ENCODE assay signal across 14 cellular contexts in genomic region chr2:24831736-24832421, GRCh38. TPM values are rescaled to one million over a fixed set of nuclear protein-coding genes. Genes with fewer than 3 reads are reported as not detected.
DNase-seq lines count a peak whose midpoint lies in the region; ATAC-seq, FAIRE-seq and TF ChIP-seq lines count a peak whose summit lies in the region.
"Had no signal": no experiment of that assay in that cellular context is flagged by ENCODE, and none has a peak within 500 bp of the region (broad histone marks: within the 10 kb centered on the region; RNA-seq: fewer than 3 reads in every experiment).

No MANE protein-coding gene starts in this region.

- in situ Hi-C loops in K562 (cut with MboI), result no loop called here

- H4K20me1 ChIP-seq in K562 (replicated peaks; ENCODE audit: control insufficient read depth, insufficient read depth, low read length), result no peaks in the 10 kb centered on the region

- H3K27me3 ChIP-seq in K562 (ENCODE audit: control insufficient read depth in 2 of 2, insufficient read depth in 2 of 2, low read length in 2 of 2), result no peaks in the 10 kb centered on the region
- no peaks in the 10 kb centered on the region for H3K27me3 ChIP-seq in layer of hippocampus (ENCODE audit: control insufficient read depth, insufficient read depth, low read length)
- no peaks in the 10 kb centered on the region for H3K27me3 ChIP-seq in CD8-positive, alpha-beta memory T cell (ENCODE audit: insufficient read depth, low read length, poor library complexity, severe bottlenecking)

- H3K9ac ChIP-seq in K562 (ENCODE audit: insufficient read depth in 1 of 2, low read depth in 2 of 2, low read length in 2 of 2), result no peak overlapping the region

- intact Hi-C loops in K562 (cut with micrococcal nuclease) (no loop called here), sciatic nerve (cut with DNase I) (no loop called here)

- H3K9me1 ChIP-seq in K562 (ENCODE audit: control insufficient read depth, insufficient read depth, low read length), result no peaks in the 10 kb centered on the region

- TF ChIP-seq CTCF in K562 (IDR thresholded peaks at IDR 0.05 in 2 of 3, conservative IDR thresholded peaks at IDR 0.05 in 1 of 3; ENCODE audit: insufficient read depth in 2 of 3, low read depth in 1 of 3, low read length in 3 of 3), result no peak

- BruUV-seq in K562 (replicated peaks; lab: Mats Ljungman, UMichigan), result no TSS peak

- no peak for FAIRE-seq in K562 (lab: Jason Lieb, UNC)

- H3K4me3 ChIP-seq in K562, result no peak overlapping the region
- no peak overlapping the region for H3K4me3 ChIP-seq in CD8-positive, alpha-beta memory T cell (ENCODE audit: low read length)

- H3K27ac ChIP-seq in K562 (ENCODE audit: extremely low read depth, low read depth, low read length), result no peak overlapping the region
- peak overlapping the region; percentile 81 for H3K27ac ChIP-seq in layer of hippocampus (ENCODE audit: low read depth, low read length)
- H3K27ac ChIP-seq in CD8-positive, alpha-beta memory T cell (ENCODE audit: low read depth, low read length), result no peak overlapping the region
- H3K27ac ChIP-seq: 22Rv1, HL-60 had no signal

- peaks cover 8 to 10% (median 10%) of the 10 kb centered on the region in 3 donors for H3K4me1 Mint-ChIP-seq in CD8-positive, alpha-beta memory T cell

- ATAC-seq in K562, result no peak
- ATAC-seq in sciatic nerve, result peak; percentile 33
- no peak for ATAC-seq in GM18909 (IDR thresholded peaks at IDR 0.05; ENCODE audit: poor library complexity, unreplicated experiment)
- ATAC-seq in GM18502 (IDR thresholded peaks at IDR 0.05; ENCODE audit: poor library complexity, unreplicated experiment), result no peak

- no peak for TF ChIP-seq EP300 in K562 (IDR thresholded peaks at IDR 0.05; ENCODE audit: low read length)

- H3K4me1 ChIP-seq in K562 (replicated peaks in 1 of 2; ENCODE audit: control insufficient read depth in 2 of 2, insufficient read depth in 2 of 2, low read length in 2 of 2), result peaks cover 0 to 5% of the 10 kb centered on the region in 2 experiments; a peak in 2 of 5 replicates
- no peaks in the 10 kb centered on the region for H3K4me1 ChIP-seq in CD8-positive, alpha-beta memory T cell (ENCODE audit: insufficient read depth, low read length)

- TF ChIP-seq POLR2A in K562 (conservative IDR thresholded peaks at IDR 0.05), result no peak

- DNase-seq in DMS53 (lab: John Stamatoyannopoulos, UW) (peak; percentile 9), DMS53 treated with DMSO at 0.1 percent for 48 hours (lab: John Stamatoyannopoulos, UW; ENCODE audit: unreplicated experiment) (no peak), K562 (ENCODE audit: extremely low read depth in 1 of 4, low spot score in 3 of 4) (no peak), sciatic nerve (ENCODE audit: low spot score) (peak; percentile 58)
- no peak for DNase-seq in CD8-positive, alpha-beta memory T cell
- DNase-seq: activated CD4-positive, alpha-beta T cell treated with anti-CD3 and anti-CD28 coated beads, Interleukin-2, amount 50 U/mL, for 48 hours; activated naive CD4-positive, alpha-beta T cell treated with anti-CD3 and anti-CD28 coated beads, Interleukin-2, amount 50 U/mL, for 16 hours; NK-92 treated with Interleukin-12 subunit alpha and Interleukin-12 subunit beta, amount 100 ng/mL, for 24 hours had no signal

- H3K4me3 Mint-ChIP-seq in CD8-positive, alpha-beta memory T cell, result no peak overlapping the region
- H3K4me3 Mint-ChIP-seq: memory B cell had no signal

- no peaks in the 10 kb centered on the region for H3K9me3 Mint-ChIP-seq in CD8-positive, alpha-beta memory T cell
- H3K9me3 Mint-ChIP-seq: memory B cell had no signal

- H3K27me3 Mint-ChIP-seq in CD8-positive, alpha-beta memory T cell, result no peaks in the 10 kb centered on the region
- H3K27me3 Mint-ChIP-seq: memory B cell had no signal

- H3K4me2 ChIP-seq in K562 (ENCODE audit: insufficient read depth, low read length), result no peak overlapping the region

- H3K36me3 Mint-ChIP-seq in CD8-positive, alpha-beta memory T cell, result peaks cover 0 to 29% (median 0%) of the 10 kb centered on the region in 3 donors

- no peaks in the 10 kb centered on the region for H3K9me3 ChIP-seq in K562 (replicated peaks; ENCODE audit: control insufficient read depth, insufficient read depth, low read depth, low read length)
- no peaks in the 10 kb centered on the region for H3K9me3 ChIP-seq in CD8-positive, alpha-beta memory T cell (ENCODE audit: low read length)

- 86% methylated on average over 6 of the region's 22 CpGs for WGBS in K562 (ENCODE audit: insufficient coverage, low coverage, missing lambda C conversion rate)

- POLR2A ChIA-PET in K562 (lab: Yijun Ruan, JAX), result no interaction called here
- POLR2A ChIA-PET in CD8-positive, alpha-beta memory T cell (lab: Charles Lee), result no interaction called here

- no peak for TF ChIP-seq RAD21 in K562 (CRISPR knock-in tag; conservative IDR thresholded peaks at IDR 0.05 in 1 of 2, IDR thresholded peaks at IDR 0.05 in 1 of 2)

- no peaks in the 10 kb centered on the region for H3K79me2 ChIP-seq in K562 (ENCODE audit: control insufficient read depth, insufficient read depth, low read length)

- peak overlapping the region in 1 of 8 donors; percentile 51 for H3K27ac Mint-ChIP-seq in CD8-positive, alpha-beta memory T cell
- H3K27ac Mint-ChIP-seq: memory B cell had no signal

- H3K36me3 ChIP-seq in K562 (ENCODE audit: control insufficient read depth, insufficient read depth, low read length), result peaks cover 52% of the 10 kb centered on the region; the same call in 2 of the 3 replicates
- H3K36me3 ChIP-seq in CD8-positive, alpha-beta memory T cell (ENCODE audit: insufficient read depth, low read length), result no peaks in the 10 kb centered on the region

- CTCF ChIA-PET in K562 (lab: Yijun Ruan, JAX; ENCODE audit: low intra/inter-chr PET ratio), result no interaction called here
- CTCF ChIA-PET in CD8-positive, alpha-beta memory T cell (lab: Charles Lee), result interaction anchor here (2.0 kb wide), 1 partner anchor 422 kb away, joined by 6 read pairs; no protein-coding TSS in a partner anchor

- no peak overlapping the region for H2AFZ ChIP-seq in K562 (ENCODE audit: low read depth, low read length)

TF ChIP-seq in K562, 482 proteins besides CTCF, POLR2A, EP300 and RAD21:
- no peak for TF ChIP-seq NFE2L1 (tag; IDR thresholded peaks at IDR 0.05; ENCODE audit: borderline replicate concordance, low read depth)
- TF ChIP-seq POLR2G (IDR thresholded peaks at IDR 0.05; ENCODE audit: low read depth, low read length), result peak; percentile 45; the same call in 1 of the 2 replicates
- no peak for TF ChIP-seq HOXB6 (CRISPR knock-in tag; IDR thresholded peaks at IDR 0.05; ENCODE audit: borderline replicate concordance)
- TF ChIP-seq, protein P1, sequence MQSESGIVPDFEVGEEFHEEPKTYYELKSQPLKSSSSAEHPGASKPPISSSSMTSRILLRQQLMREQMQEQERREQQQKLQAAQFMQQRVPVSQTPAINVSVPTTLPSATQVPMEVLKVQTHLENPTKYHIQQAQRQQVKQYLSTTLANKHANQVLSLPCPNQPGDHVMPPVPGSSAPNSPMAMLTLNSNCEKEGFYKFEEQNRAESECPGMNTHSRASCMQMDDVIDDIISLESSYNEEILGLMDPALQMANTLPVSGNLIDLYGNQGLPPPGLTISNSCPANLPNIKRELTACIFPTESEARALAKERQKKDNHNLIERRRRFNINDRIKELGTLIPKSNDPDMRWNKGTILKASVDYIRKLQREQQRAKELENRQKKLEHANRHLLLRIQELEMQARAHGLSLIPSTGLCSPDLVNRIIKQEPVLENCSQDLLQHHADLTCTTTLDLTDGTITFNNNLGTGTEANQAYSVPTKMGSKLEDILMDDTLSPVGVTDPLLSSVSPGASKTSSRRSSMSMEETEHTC (IDR thresholded peaks at IDR 0.05), result no peak

RNA-seq across cellular contexts. Expression of gene CENPO, which starts 38.7 kb away (rescaled TPM):
- total RNA-seq in K562 (2011; cell fraction: chromatin; rRNA removed; ENCODE audit: low replicate concordance), result 153 and 177 TPM in 2 replicates
- total RNA-seq in K562 (2011; cell fraction: nucleolus; rRNA removed), result 96.4 and 101 TPM in 2 replicates
- total RNA-seq in K562 (2011; cell fraction: nucleoplasm; rRNA removed), result 140 and 180 TPM in 2 replicates
- total RNA-seq in K562 (2014; rRNA removed) (35.4 and 36.1 TPM in 2 replicates), K562 (2014; rRNA removed; fragmentation: Illumina TruSeq; extraction: Trizol) (33.6 and 37.3 TPM in 2 replicates), K562 (2015; rRNA removed; fragmentation: Illumina TruSeq; extraction: Trizol) (38.9 and 41.1 TPM in 2 replicates), K562 (2021) (39.9 and 46.2 TPM in 2 replicates), sciatic nerve (3.7 TPM)
- polyA plus RNA-seq in K562 (2011; rRNA removed) (59.4 and 63.0 TPM in 2 replicates), K562 (2014; fragmentation: Illumina TruSeq; extraction: Trizol) (44.9 and 49.8 TPM in 2 replicates), K562 (2014; fragmentation: Nextera tagmentation; extraction: Ambion mirVana) (10 to 100 TPM; 30.6 to 38.9 TPM), K562 (2014; rRNA removed) (35.5 and 49.5 TPM in 2 replicates)
- 36.2 and 39.3 TPM in 2 replicates for polyA plus RNA-seq in K562 (2011; cell fraction: cytosol; rRNA removed)
- polyA plus RNA-seq in K562 (2011; cell fraction: nucleus; rRNA removed), result 103 and 125 TPM in 2 replicates
- polyA plus RNA-seq in K562 (2012), result 35.5 and 43.1 TPM in 2 replicates
- polyA minus RNA-seq in K562 (2011; rRNA and poly(A)+ RNA removed), result 65.4 and 67.6 TPM in 2 replicates
- 22.3 and 36.6 TPM in 2 replicates for polyA minus RNA-seq in K562 (2011; cell fraction: cytosol; rRNA and poly(A)+ RNA removed)
- polyA minus RNA-seq in K562 (2011; cell fraction: nucleus; rRNA and poly(A)+ RNA removed), result 46.7 and 67.0 TPM in 2 replicates
- total RNA-seq in CD8-positive, alpha-beta memory T cell, result 10 to 100 TPM; 43.0 to 51.7 TPM
- polyA plus RNA-seq in CD8-positive, alpha-beta memory T cell, result 4.2 TPM

RNA-seq across cellular contexts. Expression of gene PTRHD1, which starts 38.7 kb away (rescaled TPM):
- total RNA-seq in K562 (2011; cell fraction: chromatin; rRNA removed; ENCODE audit: low replicate concordance), result 4.5 and 5.4 TPM in 2 replicates
- 10.2 and 10.3 TPM in 2 replicates for total RNA-seq in K562 (2011; cell fraction: nucleolus; rRNA removed)
- 10.8 and 23.1 TPM in 2 replicates for total RNA-seq in K562 (2011; cell fraction: nucleoplasm; rRNA removed)
- total RNA-seq in K562 (2014; rRNA removed), result 60.9 and 67.5 TPM in 2 replicates
- total RNA-seq in K562 (2014; rRNA removed; fragmentation: Illumina TruSeq; extraction: Trizol), result 42.6 and 47.1 TPM in 2 replicates
- 26.7 and 43.8 TPM in 2 replicates for total RNA-seq in K562 (2015; rRNA removed; fragmentation: Illumina TruSeq; extraction: Trizol)
- total RNA-seq in K562 (2021), result 48.9 and 51.4 TPM in 2 replicates
- 82.7 and 83.2 TPM in 2 replicates for polyA plus RNA-seq in K562 (2011; rRNA removed)
- polyA plus RNA-seq in K562 (2011; cell fraction: cytosol; rRNA removed), result 76.4 and 103 TPM in 2 replicates
- 23.4 and 40.4 TPM in 2 replicates for polyA plus RNA-seq in K562 (2011; cell fraction: nucleus; rRNA removed)
- 47.2 and 87.1 TPM in 2 replicates for polyA plus RNA-seq in K562 (2012)
- polyA plus RNA-seq in K562 (2014; fragmentation: Illumina TruSeq; extraction: Trizol), result 15.8 and 31.7 TPM in 2 replicates
- polyA plus RNA-seq in K562 (2014; fragmentation: Nextera tagmentation; extraction: Ambion mirVana), result 10 to 100 TPM; 32.9 to 46.6 TPM
- 61.1 and 71.1 TPM in 2 replicates for polyA plus RNA-seq in K562 (2014; rRNA removed)
- polyA minus RNA-seq in K562 (2011; rRNA and poly(A)+ RNA removed), result 8.6 and 11.1 TPM in 2 replicates
- polyA minus RNA-seq in K562 (2011; cell fraction: cytosol; rRNA and poly(A)+ RNA removed), result 7.8 and 12.2 TPM in 2 replicates
- 4.7 and 7.3 TPM in 2 replicates for polyA minus RNA-seq in K562 (2011; cell fraction: nucleus; rRNA and poly(A)+ RNA removed)
- 14.7 TPM for total RNA-seq in sciatic nerve
- 10 to 100 TPM; 24.7 to 29.2 TPM for total RNA-seq in CD8-positive, alpha-beta memory T cell
- 44.5 TPM for polyA plus RNA-seq in CD8-positive, alpha-beta memory T cell

Comparison
In these comparisons a context has a peak if more than half of its experiments do, and no peak if none do; other contexts are left out.
1. DNase-seq: peak in DMS53 (single experiment) and sciatic nerve (single experiment); none in DMS53 treated with DMSO at 0.1 percent for 48 hours (single experiment), K562 (0 of 4) and CD8-positive, alpha-beta memory T cell (0 of 5).